Comparison of ENCODE assay signal across 8 cellular contexts in genomic region chr15:99485992-99486370, GRCh38.
DNase-seq lines count a peak whose midpoint lies in the region; ATAC-seq lines count a peak whose summit lies in the region.

No MANE protein-coding gene starts in this region.

- H3K27me3 Mint-ChIP-seq in activated naive CD8-positive, alpha-beta T cell: no peaks in the 10 kb centered on the region
- peaks cover 4% of the 10 kb centered on the region in 2 donors for H3K27me3 Mint-ChIP-seq in stimulated activated naive B cell treated with anti-CD40 and anti-IgM and Interleukin-4, amounts not matched to agents 10 μg/mL and 1 μg/mL and 100 μg/mL, for 72 hours

- peak overlapping the region; percentile 16 for H3K4me3 ChIP-seq in HAP-1
- H3K4me3 ChIP-seq in iPS-11a (ENCODE audit: low read depth, low read length): peak overlapping the region; percentile 1

- H3K4me3 Mint-ChIP-seq in activated naive CD8-positive, alpha-beta T cell: peak overlapping the region; percentile 86
- peak overlapping the region; percentile 69 to 77 for H3K4me3 Mint-ChIP-seq in stimulated activated naive B cell treated with anti-CD40 and anti-IgM and Interleukin-4, amounts not matched to agents 10 μg/mL and 1 μg/mL and 100 μg/mL, for 72 hours

- H3K9me3 ChIP-seq in HAP-1: no peaks in the 10 kb centered on the region

- DNase-seq in HAP-1 (ENCODE audit: low spot score in 2 of 2): no peak
- no peak for DNase-seq in stimulated activated naive B cell treated with anti-CD40 and anti-IgM and Interleukin-4, amounts not matched to agents 10 μg/mL and 1 μg/mL and 100 μg/mL, for 72 hours
- DNase-seq in NCI-H774 (lab: John Stamatoyannopoulos, UW): no peak
- DNase-seq in glomerular visceral epithelial cell (ENCODE audit: extremely low spot score): no peak
- no peak for DNase-seq in putamen (ENCODE audit: low spot score)

- no peaks in the 10 kb centered on the region for H3K27me3 ChIP-seq in HAP-1 (ENCODE audit: low read depth)

- peaks cover 30% of the 10 kb centered on the region for H3K4me1 Mint-ChIP-seq in activated naive CD8-positive, alpha-beta T cell (ENCODE audit: low read depth)
- H3K4me1 Mint-ChIP-seq in stimulated activated naive B cell treated with anti-CD40 and anti-IgM and Interleukin-4, amounts not matched to agents 10 μg/mL and 1 μg/mL and 100 μg/mL, for 72 hours: peaks cover 22 to 43% of the 10 kb centered on the region in 2 donors

- in situ Hi-C loops in HAP-1 (cut with MboI; ENCODE audit: low sequenced_read_pairs): no loop called here

- no peaks in the 10 kb centered on the region for H3K36me3 Mint-ChIP-seq in activated naive CD8-positive, alpha-beta T cell
- H3K36me3 Mint-ChIP-seq in stimulated activated naive B cell treated with anti-CD40 and anti-IgM and Interleukin-4, amounts not matched to agents 10 μg/mL and 1 μg/mL and 100 μg/mL, for 72 hours: peaks cover 4 to 7% of the 10 kb centered on the region in 2 donors

- H3K36me3 ChIP-seq in HAP-1 (replicated peaks): no peaks in the 10 kb centered on the region

- peaks cover 15% of the 10 kb centered on the region for H3K4me1 ChIP-seq in HAP-1

- no peaks in the 10 kb centered on the region for H3K9me3 Mint-ChIP-seq in activated naive CD8-positive, alpha-beta T cell (ENCODE audit: low read depth)
- no peaks in the 10 kb centered on the region for H3K9me3 Mint-ChIP-seq in stimulated activated naive B cell treated with anti-CD40 and anti-IgM and Interleukin-4, amounts not matched to agents 10 μg/mL and 1 μg/mL and 100 μg/mL, for 72 hours

- ATAC-seq in stimulated activated naive B cell treated with anti-CD40 and anti-IgM and Interleukin-4, amounts not matched to agents 10 μg/mL and 1 μg/mL and 100 μg/mL, for 72 hours (replicated peaks): peak; percentile 13 to 25
- ATAC-seq in HG02763 (IDR thresholded peaks at IDR 0.05; ENCODE audit: unreplicated experiment): no peak

- peak overlapping the region; percentile 81 for H3K27ac Mint-ChIP-seq in activated naive CD8-positive, alpha-beta T cell
- H3K27ac Mint-ChIP-seq in stimulated activated naive B cell treated with anti-CD40 and anti-IgM and Interleukin-4, amounts not matched to agents 10 μg/mL and 1 μg/mL and 100 μg/mL, for 72 hours: peak overlapping the region; percentile 86
